ENCODE assay signal across 1 cellular context in genomic region chr9:137605146-137606004, GRCh38.
TF ChIP-seq lines count a peak whose summit lies in the region.

TSS of gene ARRDC1 (plus strand) at chr9:137605686. CDS start at chr9:137605718, 32 bp downstream.

TF ChIP-seq in K562, 482 proteins besides CTCF, POLR2A, EP300 and RAD21 (continued from another document and continues in another):
- TF ChIP-seq, protein P1, sequence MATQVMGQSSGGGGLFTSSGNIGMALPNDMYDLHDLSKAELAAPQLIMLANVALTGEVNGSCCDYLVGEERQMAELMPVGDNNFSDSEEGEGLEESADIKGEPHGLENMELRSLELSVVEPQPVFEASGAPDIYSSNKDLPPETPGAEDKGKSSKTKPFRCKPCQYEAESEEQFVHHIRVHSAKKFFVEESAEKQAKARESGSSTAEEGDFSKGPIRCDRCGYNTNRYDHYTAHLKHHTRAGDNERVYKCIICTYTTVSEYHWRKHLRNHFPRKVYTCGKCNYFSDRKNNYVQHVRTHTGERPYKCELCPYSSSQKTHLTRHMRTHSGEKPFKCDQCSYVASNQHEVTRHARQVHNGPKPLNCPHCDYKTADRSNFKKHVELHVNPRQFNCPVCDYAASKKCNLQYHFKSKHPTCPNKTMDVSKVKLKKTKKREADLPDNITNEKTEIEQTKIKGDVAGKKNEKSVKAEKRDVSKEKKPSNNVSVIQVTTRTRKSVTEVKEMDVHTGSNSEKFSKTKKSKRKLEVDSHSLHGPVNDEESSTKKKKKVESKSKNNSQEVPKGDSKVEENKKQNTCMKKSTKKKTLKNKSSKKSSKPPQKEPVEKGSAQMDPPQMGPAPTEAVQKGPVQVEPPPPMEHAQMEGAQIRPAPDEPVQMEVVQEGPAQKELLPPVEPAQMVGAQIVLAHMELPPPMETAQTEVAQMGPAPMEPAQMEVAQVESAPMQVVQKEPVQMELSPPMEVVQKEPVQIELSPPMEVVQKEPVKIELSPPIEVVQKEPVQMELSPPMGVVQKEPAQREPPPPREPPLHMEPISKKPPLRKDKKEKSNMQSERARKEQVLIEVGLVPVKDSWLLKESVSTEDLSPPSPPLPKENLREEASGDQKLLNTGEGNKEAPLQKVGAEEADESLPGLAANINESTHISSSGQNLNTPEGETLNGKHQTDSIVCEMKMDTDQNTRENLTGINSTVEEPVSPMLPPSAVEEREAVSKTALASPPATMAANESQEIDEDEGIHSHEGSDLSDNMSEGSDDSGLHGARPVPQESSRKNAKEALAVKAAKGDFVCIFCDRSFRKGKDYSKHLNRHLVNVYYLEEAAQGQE (CRISPR knock-in tag; IDR thresholded peaks at IDR 0.05; ENCODE audit: low read depth), result 0 out of 2 replicates have a peak, but pooled peaks have one; percentile 23
- TF ChIP-seq CXXC5 (CRISPR knock-in tag; IDR thresholded peaks at IDR 0.05) (peak; percentile 75), ETV5 (CRISPR knock-in tag; IDR thresholded peaks at IDR 0.05; ENCODE audit: low read depth) (no peak), ETV6 (IDR thresholded peaks at IDR 0.05; ENCODE audit: borderline replicate concordance in 1 of 2, low read depth in 2 of 2, low read length in 1 of 2) (no peak), ETV6 (CRISPR knock-in tag; IDR thresholded peaks at IDR 0.05; ENCODE audit: borderline replicate concordance) (no peak), SIN3B (IDR thresholded peaks at IDR 0.05; ENCODE audit: low read depth) (peak; percentile 53; the same call in 1 of the 2 replicates), TRIM28 (IDR thresholded peaks at IDR 0.05) (no peak), HNRNPK (IDR thresholded peaks at IDR 0.05; ENCODE audit: low read depth, low read length, poor library complexity, severe bottlenecking) (no peak), DEAF1 (CRISPR knock-in tag; IDR thresholded peaks at IDR 0.05) (no peak), NCOR1 (IDR thresholded peaks at IDR 0.05) (no peak), RBM22 (IDR thresholded peaks at IDR 0.05; ENCODE audit: low read depth, low read length, poor library complexity, severe bottlenecking) (no peak), SREBF2 (CRISPR knock-in tag; IDR thresholded peaks at IDR 0.05) (no peak), TARDBP (IDR thresholded peaks at IDR 0.05) (no peak), CCNT2 (IDR thresholded peaks at IDR 0.05; ENCODE audit: borderline replicate concordance, extremely low read depth, insufficient read length, low read depth, low read length) (peak; percentile 21), XRCC5 (IDR thresholded peaks at IDR 0.05; ENCODE audit: low read depth, low read length) (no peak), ILF3 (IDR thresholded peaks at IDR 0.05; ENCODE audit: borderline replicate concordance) (peak; percentile 59; the same call in 1 of the 2 replicates), TEAD1 (CRISPR knock-in tag; IDR thresholded peaks at IDR 0.05) (no peak), ELF2 (CRISPR knock-in tag; IDR thresholded peaks at IDR 0.05) (peak; percentile 21; the same call in 1 of the 2 replicates), NR4A1 (CRISPR knock-in tag; IDR thresholded peaks at IDR 0.05) (no peak), NR4A1 (tag; IDR thresholded peaks at IDR 0.05) (0 out of 2 replicates have a peak, but pooled peaks have one; percentile 24), SOX6 (IDR thresholded peaks at IDR 0.05) (0 out of 2 replicates have a peak, but pooled peaks have one; percentile 16), CC2D1A (IDR thresholded peaks at IDR 0.05) (no peak), NUFIP1 (IDR thresholded peaks at IDR 0.05; ENCODE audit: partially characterized antibody) (no peak), AFF1 (IDR thresholded peaks at IDR 0.05; ENCODE audit: low read depth in 1 of 2, partially characterized antibody in 2 of 2) (no peak), U2AF2 (optimal IDR thresholded peaks at IDR 0.05; ENCODE audit: low read depth, low read length) (no peak), POLR2AphosphoS2 (IDR thresholded peaks at IDR 0.05; ENCODE audit: low read length) (no peak), KLF13 (tag; IDR thresholded peaks at IDR 0.05; ENCODE audit: borderline replicate concordance, low read depth) (no peak), POLR2AphosphoS5 (IDR thresholded peaks at IDR 0.05; ENCODE audit: control insufficient read depth, insufficient read depth, low read depth, low read length) (no peak; the same call in 1 of the 2 replicates), L3MBTL2 (IDR thresholded peaks at IDR 0.05) (peak; percentile 90), SNRNP70 (optimal IDR thresholded peaks at IDR 0.05; ENCODE audit: low read depth, low read length) (no peak), ZNF57 (CRISPR knock-in tag; IDR thresholded peaks at IDR 0.05) (no peak), SIX5 (IDR thresholded peaks at IDR 0.05; ENCODE audit: borderline replicate concordance in 1 of 2, insufficient read depth in 1 of 2, low read depth in 1 of 2, low read length in 2 of 2) (no peak), E2F3 (CRISPR knock-in tag; IDR thresholded peaks at IDR 0.05) (peak; percentile 22; the same call in 1 of the 2 replicates), GTF2E2 (tag; IDR thresholded peaks at IDR 0.05) (no peak)
- TF ChIP-seq, protein P2, sequence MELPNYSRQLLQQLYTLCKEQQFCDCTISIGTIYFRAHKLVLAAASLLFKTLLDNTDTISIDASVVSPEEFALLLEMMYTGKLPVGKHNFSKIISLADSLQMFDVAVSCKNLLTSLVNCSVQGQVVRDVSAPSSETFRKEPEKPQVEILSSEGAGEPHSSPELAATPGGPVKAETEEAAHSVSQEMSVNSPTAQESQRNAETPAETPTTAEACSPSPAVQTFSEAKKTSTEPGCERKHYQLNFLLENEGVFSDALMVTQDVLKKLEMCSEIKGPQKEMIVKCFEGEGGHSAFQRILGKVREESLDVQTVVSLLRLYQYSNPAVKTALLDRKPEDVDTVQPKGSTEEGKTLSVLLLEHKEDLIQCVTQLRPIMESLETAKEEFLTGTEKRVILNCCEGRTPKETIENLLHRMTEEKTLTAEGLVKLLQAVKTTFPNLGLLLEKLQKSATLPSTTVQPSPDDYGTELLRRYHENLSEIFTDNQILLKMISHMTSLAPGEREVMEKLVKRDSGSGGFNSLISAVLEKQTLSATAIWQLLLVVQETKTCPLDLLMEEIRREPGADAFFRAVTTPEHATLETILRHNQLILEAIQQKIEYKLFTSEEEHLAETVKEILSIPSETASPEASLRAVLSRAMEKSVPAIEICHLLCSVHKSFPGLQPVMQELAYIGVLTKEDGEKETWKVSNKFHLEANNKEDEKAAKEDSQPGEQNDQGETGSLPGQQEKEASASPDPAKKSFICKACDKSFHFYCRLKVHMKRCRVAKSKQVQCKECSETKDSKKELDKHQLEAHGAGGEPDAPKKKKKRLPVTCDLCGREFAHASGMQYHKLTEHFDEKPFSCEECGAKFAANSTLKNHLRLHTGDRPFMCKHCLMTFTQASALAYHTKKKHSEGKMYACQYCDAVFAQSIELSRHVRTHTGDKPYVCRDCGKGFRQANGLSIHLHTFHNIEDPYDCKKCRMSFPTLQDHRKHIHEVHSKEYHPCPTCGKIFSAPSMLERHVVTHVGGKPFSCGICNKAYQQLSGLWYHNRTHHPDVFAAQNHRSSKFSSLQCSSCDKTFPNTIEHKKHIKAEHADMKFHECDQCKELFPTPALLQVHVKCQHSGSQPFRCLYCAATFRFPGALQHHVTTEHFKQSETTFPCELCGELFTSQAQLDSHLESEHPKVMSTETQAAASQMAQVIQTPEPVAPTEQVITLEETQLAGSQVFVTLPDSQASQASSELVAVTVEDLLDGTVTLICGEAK (IDR thresholded peaks at IDR 0.05), result no peak
- TF ChIP-seq, protein P2 (CRISPR knock-in tag; IDR thresholded peaks at IDR 0.05), result no peak
- TF ChIP-seq, protein P3, sequence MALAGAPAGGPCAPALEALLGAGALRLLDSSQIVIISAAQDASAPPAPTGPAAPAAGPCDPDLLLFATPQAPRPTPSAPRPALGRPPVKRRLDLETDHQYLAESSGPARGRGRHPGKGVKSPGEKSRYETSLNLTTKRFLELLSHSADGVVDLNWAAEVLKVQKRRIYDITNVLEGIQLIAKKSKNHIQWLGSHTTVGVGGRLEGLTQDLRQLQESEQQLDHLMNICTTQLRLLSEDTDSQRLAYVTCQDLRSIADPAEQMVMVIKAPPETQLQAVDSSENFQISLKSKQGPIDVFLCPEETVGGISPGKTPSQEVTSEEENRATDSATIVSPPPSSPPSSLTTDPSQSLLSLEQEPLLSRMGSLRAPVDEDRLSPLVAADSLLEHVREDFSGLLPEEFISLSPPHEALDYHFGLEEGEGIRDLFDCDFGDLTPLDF (CRISPR knock-in tag; IDR thresholded peaks at IDR 0.05), result peak; percentile 33; the same call in 1 of the 2 replicates
- TF ChIP-seq, protein P4, sequence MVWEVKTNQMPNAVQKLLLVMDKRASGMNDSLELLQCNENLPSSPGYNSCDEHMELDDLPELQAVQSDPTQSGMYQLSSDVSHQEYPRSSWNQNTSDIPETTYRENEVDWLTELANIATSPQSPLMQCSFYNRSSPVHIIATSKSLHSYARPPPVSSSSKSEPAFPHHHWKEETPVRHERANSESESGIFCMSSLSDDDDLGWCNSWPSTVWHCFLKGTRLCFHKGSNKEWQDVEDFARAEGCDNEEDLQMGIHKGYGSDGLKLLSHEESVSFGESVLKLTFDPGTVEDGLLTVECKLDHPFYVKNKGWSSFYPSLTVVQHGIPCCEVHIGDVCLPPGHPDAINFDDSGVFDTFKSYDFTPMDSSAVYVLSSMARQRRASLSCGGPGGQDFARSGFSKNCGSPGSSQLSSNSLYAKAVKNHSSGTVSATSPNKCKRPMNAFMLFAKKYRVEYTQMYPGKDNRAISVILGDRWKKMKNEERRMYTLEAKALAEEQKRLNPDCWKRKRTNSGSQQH (CRISPR knock-in tag; IDR thresholded peaks at IDR 0.05), result no peak
- TF ChIP-seq, protein P5, sequence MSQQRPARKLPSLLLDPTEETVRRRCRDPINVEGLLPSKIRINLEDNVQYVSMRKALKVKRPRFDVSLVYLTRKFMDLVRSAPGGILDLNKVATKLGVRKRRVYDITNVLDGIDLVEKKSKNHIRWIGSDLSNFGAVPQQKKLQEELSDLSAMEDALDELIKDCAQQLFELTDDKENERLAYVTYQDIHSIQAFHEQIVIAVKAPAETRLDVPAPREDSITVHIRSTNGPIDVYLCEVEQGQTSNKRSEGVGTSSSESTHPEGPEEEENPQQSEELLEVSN (IDR thresholded peaks at IDR 0.05; ENCODE audit: borderline replicate concordance in 1 of 2, extremely low read depth in 1 of 2, insufficient read depth in 1 of 2, insufficient read length in 1 of 2, low read depth in 1 of 2, low read length in 1 of 2, poor library complexity in 1 of 2, severe bottlenecking in 1 of 2), result peak; percentile 48 to 81
